In the genomic region with DNA sequence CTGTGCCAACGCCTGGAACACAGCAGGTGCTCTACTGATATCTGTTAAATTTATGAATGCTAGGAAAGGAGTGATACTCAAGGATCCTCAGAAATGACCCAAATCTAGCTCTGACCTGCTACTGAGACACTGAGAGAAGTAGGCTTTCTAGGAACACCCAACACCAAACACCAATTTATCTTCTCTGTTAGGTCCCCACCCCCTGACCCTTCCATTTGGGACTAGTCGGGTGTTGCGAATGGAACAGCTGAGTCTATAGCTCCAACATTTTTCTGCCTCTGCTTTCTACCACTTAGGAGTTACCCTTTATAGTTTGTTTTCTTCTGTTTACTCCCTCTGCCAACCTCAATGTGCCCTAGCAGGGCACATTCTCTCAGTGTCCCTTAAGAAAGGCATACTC, we compare ENCODE assay signal across 23 cellular contexts. TPM values are rescaled to one million over a fixed set of nuclear protein-coding genes. Genes with fewer than 3 reads are reported as not detected.
DNase-seq lines count a peak whose midpoint lies in the region; ATAC-seq, FAIRE-seq and TF ChIP-seq lines count a peak whose summit lies in the region.
"Had no signal": no experiment of that assay in that cellular context is flagged by ENCODE, and none has a peak within 500 bp of the region (broad histone marks: within the 10 kb centered on the region; RNA-seq: fewer than 3 reads in every experiment).

No MANE protein-coding gene starts in this region.

- peaks cover 52% of the 10 kb centered on the region; the same call in 2 of the 3 replicates for H3K79me2 ChIP-seq in K562 (ENCODE audit: control insufficient read depth, insufficient read depth, low read length)

- DNase-seq in activated naive CD4-positive, alpha-beta T cell treated with Interleukin-2 at 50 U/mL for 16 hours = no peak
- DNase-seq in K562 (ENCODE audit: extremely low read depth in 1 of 4, low spot score in 3 of 4) (peak in 1 of 4 experiments; percentile 35), esophagus muscularis mucosa (ENCODE audit: extremely low spot score) (no peak), NCI-H2107 treated with DMSO at 0.1 percent for 48 hours (lab: John Stamatoyannopoulos, UW; ENCODE audit: unreplicated experiment) (no peak)
- no peak for DNase-seq in stimulated activated CD4-positive, alpha-beta T cell treated with anti-CD3 and anti-CD28 coated beads, Interleukin-1b, Interleukin-23, amount 100 ng/mL, for 48 hours
- DNase-seq: activated CD8-positive, alpha-beta memory T cell treated with anti-CD3 and anti-CD28 coated beads, Interleukin-2, amount 10 ng/mL, durations not matched to agents 7 days and 5 days; activated gamma-delta T cell; anterior cingulate cortex; DMS 273 treated with DMSO at 0.1 percent for 48 hours; foreskin melanocyte; mucosa of descending colon; NCI-H1048; NCI-H1930; NCI-H345; NCI-H774; stimulated activated CD4-positive, alpha-beta T cell treated with anti-CD3 and anti-CD28 coated beads, Interleukin-12 subunit alpha, Interleukin-12 subunit beta, amount 100 ng/mL, for 4 hours had no signal

- CTCF ChIA-PET in K562 (lab: Yijun Ruan, JAX; ENCODE audit: low intra/inter-chr PET ratio) = no interaction called here

- no peak overlapping the region for H3K9ac ChIP-seq in K562 (ENCODE audit: insufficient read depth in 1 of 2, low read depth in 2 of 2, low read length in 2 of 2)
- H3K9ac ChIP-seq: BLaER1 had no signal

- peak overlapping the region; percentile 73 for H3K27ac Mint-ChIP-seq in activated naive CD4-positive, alpha-beta T cell treated with anti-CD3 and anti-CD28 coated beads, Interleukin-2, amount 50 U/mL, for 24 hours
- H3K27ac Mint-ChIP-seq: activated CD8-positive, alpha-beta memory T cell treated with anti-CD3 and anti-CD28 coated beads, Interleukin-2, amount 10 ng/mL, durations not matched to agents 7 days and 5 days had no signal

- no peaks in the 10 kb centered on the region for H3K9me3 Mint-ChIP-seq in activated naive CD4-positive, alpha-beta T cell treated with anti-CD3 and anti-CD28 coated beads, Interleukin-2, amount 50 U/mL, for 24 hours

- POLR2A ChIA-PET in K562 (lab: Yijun Ruan, JAX) = interaction anchor here (0.6 to 2.7 kb wide), 4 partner anchors 9 to 110 kb away, joined by 3 to 11 read pairs (median 7); no protein-coding TSS in a partner anchor

- H3K4me3 ChIP-seq in K562 = no peak overlapping the region
- no peak overlapping the region for H3K4me3 ChIP-seq in neutrophil (ENCODE audit: low read depth in 1 of 2, low read length in 1 of 2)
- H3K4me3 ChIP-seq in esophagus muscularis mucosa = no peak overlapping the region
- H3K4me3 ChIP-seq: BLaER1, hepatocyte, mucosa of descending colon had no signal

- TF ChIP-seq CTCF in K562 (IDR thresholded peaks at IDR 0.05 in 2 of 3, conservative IDR thresholded peaks at IDR 0.05 in 1 of 3; ENCODE audit: insufficient read depth in 2 of 3, low read depth in 1 of 3, low read length in 3 of 3) (no peak), neutrophil (IDR thresholded peaks at IDR 0.05) (no peak), esophagus muscularis mucosa (IDR thresholded peaks at IDR 0.05) (no peak)

- intact Hi-C loops in K562 (cut with micrococcal nuclease) = no loop called here
- intact Hi-C loops in esophagus muscularis mucosa (cut with DNase I) = no loop called here

- H3K4me1 ChIP-seq in K562 (replicated peaks in 1 of 2; ENCODE audit: control insufficient read depth in 2 of 2, insufficient read depth in 2 of 2, low read length in 2 of 2) = peaks cover 0 to 2% of the 10 kb centered on the region in 2 experiments; a peak in 1 of 5 replicates
- peaks cover 51 to 53% of the 10 kb centered on the region in 2 experiments for H3K4me1 ChIP-seq in neutrophil (ENCODE audit: control insufficient read depth in 1 of 2, insufficient read depth in 1 of 2, low read depth in 1 of 2, low read length in 1 of 2)
- peaks cover 7 to 27% (median 16%) of the 10 kb centered on the region in 4 donors for H3K4me1 ChIP-seq in esophagus muscularis mucosa
- H3K4me1 ChIP-seq: BLaER1 had no signal

- no peaks in the 10 kb centered on the region for H3K9me3 ChIP-seq in K562 (replicated peaks; ENCODE audit: control insufficient read depth, insufficient read depth, low read depth, low read length)
- no peaks in the 10 kb centered on the region for H3K9me3 ChIP-seq in neutrophil
- no peaks in the 10 kb centered on the region for H3K9me3 ChIP-seq in esophagus muscularis mucosa
- H3K9me3 ChIP-seq: BLaER1, mucosa of descending colon had no signal

- TF ChIP-seq EP300 in K562 (IDR thresholded peaks at IDR 0.05; ENCODE audit: low read length) (no peak), esophagus muscularis mucosa (IDR thresholded peaks at IDR 0.05) (no peak)

- H3K4me1 Mint-ChIP-seq in activated naive CD4-positive, alpha-beta T cell treated with anti-CD3 and anti-CD28 coated beads, Interleukin-2, amount 50 U/mL, for 24 hours = peaks cover 92% of the 10 kb centered on the region

- H3K4me3 Mint-ChIP-seq in activated naive CD4-positive, alpha-beta T cell treated with anti-CD3 and anti-CD28 coated beads, Interleukin-2, amount 50 U/mL, for 24 hours = no peak overlapping the region
- H3K4me3 Mint-ChIP-seq: activated CD8-positive, alpha-beta memory T cell treated with anti-CD3 and anti-CD28 coated beads, Interleukin-2, amount 10 ng/mL, durations not matched to agents 7 days and 5 days had no signal

- H3K9me1 ChIP-seq in K562 (ENCODE audit: control insufficient read depth, insufficient read depth, low read length) = no peaks in the 10 kb centered on the region

- TF ChIP-seq POLR2A in K562 (conservative IDR thresholded peaks at IDR 0.05) (no peak), esophagus muscularis mucosa (IDR thresholded peaks at IDR 0.05; ENCODE audit: low read depth) (no peak)

- WGBS in K562 (ENCODE audit: insufficient coverage, low coverage, missing lambda C conversion rate) = 19% methylated on average over 3 of the region's 3 CpGs
- WGBS in esophagus muscularis mucosa = 80% methylated on average over 3 of the region's 3 CpGs

- H2AFZ ChIP-seq in K562 (ENCODE audit: low read depth, low read length) = no peak overlapping the region
- H2AFZ ChIP-seq: hepatocyte had no signal

- no peaks in the 10 kb centered on the region for H3K36me3 Mint-ChIP-seq in activated naive CD4-positive, alpha-beta T cell treated with anti-CD3 and anti-CD28 coated beads, Interleukin-2, amount 50 U/mL, for 24 hours

- H3K27me3 Mint-ChIP-seq in activated naive CD4-positive, alpha-beta T cell treated with anti-CD3 and anti-CD28 coated beads, Interleukin-2, amount 50 U/mL, for 24 hours = no peaks in the 10 kb centered on the region
- H3K27me3 Mint-ChIP-seq: activated CD8-positive, alpha-beta memory T cell treated with anti-CD3 and anti-CD28 coated beads, Interleukin-2, amount 10 ng/mL, durations not matched to agents 7 days and 5 days had no signal

- H4K20me1 ChIP-seq in K562 (replicated peaks; ENCODE audit: control insufficient read depth, insufficient read depth, low read length) = peaks cover 4% of the 10 kb centered on the region

- H3K36me3 ChIP-seq in K562 (ENCODE audit: control insufficient read depth, insufficient read depth, low read length) (no peaks in the 10 kb centered on the region), neutrophil (no peaks in the 10 kb centered on the region), esophagus muscularis mucosa (no peaks in the 10 kb centered on the region)

- TF ChIP-seq RAD21 in K562 (CRISPR knock-in tag; conservative IDR thresholded peaks at IDR 0.05 in 1 of 2, IDR thresholded peaks at IDR 0.05 in 1 of 2) = no peak

- in situ Hi-C loops in K562 (cut with MboI) = no loop called here

- H3K27me3 ChIP-seq in K562 (ENCODE audit: control insufficient read depth in 2 of 2, insufficient read depth in 2 of 2, low read length in 2 of 2) (no peaks in the 10 kb centered on the region), neutrophil (no peaks in the 10 kb centered on the region), esophagus muscularis mucosa (no peaks in the 10 kb centered on the region)
- H3K27me3 ChIP-seq: BLaER1, hepatocyte had no signal

- peak; percentile 54 for ATAC-seq in K562
- ATAC-seq: activated CD8-positive, alpha-beta memory T cell treated with anti-CD3 and anti-CD28 coated beads, Interleukin-2, amount 10 ng/mL, durations not matched to agents 7 days and 5 days; mucosa of descending colon; Right ventricle myocardium inferior had no signal

- BruUV-seq in K562 (replicated peaks; lab: Mats Ljungman, UMichigan) = no TSS peak

- H3K27ac ChIP-seq in K562 (ENCODE audit: extremely low read depth, low read depth, low read length) = no peak overlapping the region
- peak overlapping the region; percentile 63 for H3K27ac ChIP-seq in neutrophil
- H3K27ac ChIP-seq in esophagus muscularis mucosa (replicated peaks in 1 of 4) = no peak overlapping the region
- H3K27ac ChIP-seq: BLaER1, hepatocyte had no signal

- FAIRE-seq in K562 (lab: Jason Lieb, UNC) = no peak
- FAIRE-seq: islet of Langerhans had no signal

- no peak overlapping the region for H3K4me2 ChIP-seq in K562 (ENCODE audit: insufficient read depth, low read length)
- H3K4me2 ChIP-seq: BLaER1, hepatocyte had no signal

RNA-seq across cellular contexts. Expression of a gene that starts 24.0 kb away (rescaled TPM):
- polyA plus RNA-seq in PFSK-1 (2012; ENCODE audit: insufficient read length, low read depth) = 429 TPM
- 182 and 323 TPM in 2 replicates for total RNA-seq in K562 (2011; cell fraction: chromatin; rRNA removed; ENCODE audit: low replicate concordance)
- total RNA-seq in K562 (2011; cell fraction: nucleolus; rRNA removed) = 205 and 207 TPM in 2 replicates
- 200 and 207 TPM in 2 replicates for total RNA-seq in K562 (2011; cell fraction: nucleoplasm; rRNA removed)
- total RNA-seq in K562 (2014; rRNA removed) (54.4 and 83.8 TPM in 2 replicates), K562 (2014; rRNA removed; fragmentation: Illumina TruSeq; extraction: Trizol) (39.7 and 42.2 TPM in 2 replicates), K562 (2015; rRNA removed; fragmentation: Illumina TruSeq; extraction: Trizol) (41.9 and 42.1 TPM in 2 replicates), K562 (2021) (102 and 105 TPM in 2 replicates), esophagus muscularis mucosa (100 to 1,000 TPM in 2 of 4 donors, 10 to 100 TPM in 2; 23.0 to 148 (median 99.9) TPM)
- polyA plus RNA-seq in K562 (2011; rRNA removed) (72.9 and 80.0 TPM in 2 replicates), K562 (2014; fragmentation: Illumina TruSeq; extraction: Trizol) (68.6 and 69.8 TPM in 2 replicates), K562 (2014; fragmentation: Nextera tagmentation; extraction: Ambion mirVana) (10 to 100 TPM; 45.5 to 56.0 TPM), K562 (2014; rRNA removed) (56.0 and 65.2 TPM in 2 replicates)
- 124 and 164 TPM in 2 replicates for polyA plus RNA-seq in K562 (2011; cell fraction: cytosol; rRNA removed)
- 322 and 336 TPM in 2 replicates for polyA plus RNA-seq in K562 (2011; cell fraction: nucleus; rRNA removed)
- 98.9 and 128 TPM in 2 replicates for polyA plus RNA-seq in K562 (2012)
- polyA minus RNA-seq in K562 (2011; rRNA and poly(A)+ RNA removed) = 46.6 and 66.8 TPM in 2 replicates
- polyA minus RNA-seq in K562 (2011; cell fraction: cytosol; rRNA and poly(A)+ RNA removed) = 46.7 and 82.3 TPM in 2 replicates
- 66.4 and 92.3 TPM in 2 replicates for polyA minus RNA-seq in K562 (2011; cell fraction: nucleus; rRNA and poly(A)+ RNA removed)

RNA-seq across cellular contexts. Expression of a gene that starts 24.0 kb away (rescaled TPM):
- 27.7 TPM for polyA plus RNA-seq in PFSK-1 (2012; ENCODE audit: insufficient read length, low read depth)
- total RNA-seq in K562 (2011; cell fraction: chromatin; rRNA removed; ENCODE audit: low replicate concordance) = 81.9 and 147 TPM in 2 replicates
- total RNA-seq in K562 (2011; cell fraction: nucleolus; rRNA removed) = 22.5 and 28.8 TPM in 2 replicates
- total RNA-seq in K562 (2011; cell fraction: nucleoplasm; rRNA removed) = 55.1 and 69.2 TPM in 2 replicates
- total RNA-seq in K562 (2014; rRNA removed) (33.9 and 40.8 TPM in 2 replicates), K562 (2014; rRNA removed; fragmentation: Illumina TruSeq; extraction: Trizol) (73.3 and 78.7 TPM in 2 replicates), K562 (2015; rRNA removed; fragmentation: Illumina TruSeq; extraction: Trizol) (76.5 and 76.8 TPM in 2 replicates), K562 (2021) (120 TPM in 2 replicates), esophagus muscularis mucosa (10 to 100 TPM; 21.0 to 30.6 (median 24.0) TPM)
- polyA plus RNA-seq in K562 (2011; rRNA removed) (123 and 144 TPM in 2 replicates), K562 (2014; fragmentation: Illumina TruSeq; extraction: Trizol) (133 and 162 TPM in 2 replicates), K562 (2014; fragmentation: Nextera tagmentation; extraction: Ambion mirVana) (1 to 10 TPM; 5.0 to 10.0 TPM), K562 (2014; rRNA removed) (49.1 and 57.9 TPM in 2 replicates)
- polyA plus RNA-seq in K562 (2011; cell fraction: cytosol; rRNA removed) = 165 and 176 TPM in 2 replicates
- polyA plus RNA-seq in K562 (2011; cell fraction: nucleus; rRNA removed) = 127 and 133 TPM in 2 replicates
- polyA plus RNA-seq in K562 (2012) = 53.2 and 59.8 TPM in 2 replicates
- 309 and 312 TPM in 2 replicates for polyA minus RNA-seq in K562 (2011; rRNA and poly(A)+ RNA removed)
- polyA minus RNA-seq in K562 (2011; cell fraction: cytosol; rRNA and poly(A)+ RNA removed) = 61.7 and 71.5 TPM in 2 replicates
- polyA minus RNA-seq in K562 (2011; cell fraction: nucleus; rRNA and poly(A)+ RNA removed) = 23.6 and 40.4 TPM in 2 replicates

RNA-seq across cellular contexts. Expression of a gene that starts 25.1 kb away (rescaled TPM):
- polyA plus RNA-seq in PFSK-1 (2012; ENCODE audit: insufficient read length, low read depth) = 10.2 TPM
- 15.2 and 38.2 TPM in 2 replicates for total RNA-seq in K562 (2011; cell fraction: chromatin; rRNA removed; ENCODE audit: low replicate concordance)
- total RNA-seq in K562 (2011; cell fraction: nucleolus; rRNA removed) = 39.1 and 46.2 TPM in 2 replicates
- 21.6 and 29.9 TPM in 2 replicates for total RNA-seq in K562 (2011; cell fraction: nucleoplasm; rRNA removed)
- total RNA-seq in K562 (2014; rRNA removed) (5.3 and 6.4 TPM in 2 replicates), K562 (2014; rRNA removed; fragmentation: Illumina TruSeq; extraction: Trizol) (2.0 and 2.8 TPM in 2 replicates), K562 (2015; rRNA removed; fragmentation: Illumina TruSeq; extraction: Trizol) (1.5 and 3.4 TPM in 2 replicates), K562 (2021) (7.2 and 9.6 TPM in 2 replicates), esophagus muscularis mucosa (1 to 10 TPM; 2.6 to 5.0 (median 2.9) TPM)
- polyA plus RNA-seq in K562 (2011; rRNA removed) (11.4 and 12.2 TPM in 2 replicates), K562 (2014; fragmentation: Illumina TruSeq; extraction: Trizol) (3.0 and 3.6 TPM in 2 replicates), K562 (2014; fragmentation: Nextera tagmentation; extraction: Ambion mirVana) (1 to 10 TPM; 1.6 to 4.6 TPM), K562 (2014; rRNA removed) (6.8 and 8.4 TPM in 2 replicates)
- 16.4 and 27.9 TPM in 2 replicates for polyA plus RNA-seq in K562 (2011; cell fraction: cytosol; rRNA removed)
- polyA plus RNA-seq in K562 (2011; cell fraction: nucleus; rRNA removed) = 79.8 and 97.3 TPM in 2 replicates
- 9.4 and 16.3 TPM in 2 replicates for polyA plus RNA-seq in K562 (2012)
- polyA minus RNA-seq in K562 (2011; rRNA and poly(A)+ RNA removed) = 1.6 and 3.6 TPM in 2 replicates
- polyA minus RNA-seq in K562 (2011; cell fraction: cytosol; rRNA and poly(A)+ RNA removed) = 4.5 and 7.3 TPM in 2 replicates
- polyA minus RNA-seq in K562 (2011; cell fraction: nucleus; rRNA and poly(A)+ RNA removed) = 11.2 and 12.4 TPM in 2 replicates

RNA-seq across cellular contexts. Expression of a gene that starts 58.4 kb away (rescaled TPM):
- polyA plus RNA-seq in PFSK-1 (2012; ENCODE audit: insufficient read length, low read depth) = 33.4 TPM
- total RNA-seq in K562 (2011; cell fraction: chromatin; rRNA removed; ENCODE audit: low replicate concordance) = 52.4 and 75.5 TPM in 2 replicates
- total RNA-seq in K562 (2011; cell fraction: nucleolus; rRNA removed) = 59.4 and 63.0 TPM in 2 replicates
- 55.7 and 62.0 TPM in 2 replicates for total RNA-seq in K562 (2011; cell fraction: nucleoplasm; rRNA removed)
- 45.0 and 59.4 TPM in 2 replicates for total RNA-seq in K562 (2014; rRNA removed)
- total RNA-seq in K562 (2014; rRNA removed; fragmentation: Illumina TruSeq; extraction: Trizol) = 41.0 and 41.8 TPM in 2 replicates
- total RNA-seq in K562 (2015; rRNA removed; fragmentation: Illumina TruSeq; extraction: Trizol) = 34.1 and 34.7 TPM in 2 replicates
- total RNA-seq in K562 (2021) = 47.1 and 52.5 TPM in 2 replicates
- 72.2 and 76.3 TPM in 2 replicates for polyA plus RNA-seq in K562 (2011; rRNA removed)
- polyA plus RNA-seq in K562 (2011; cell fraction: cytosol; rRNA removed) = 84.5 and 124 TPM in 2 replicates
- polyA plus RNA-seq in K562 (2011; cell fraction: nucleus; rRNA removed) = 63.6 and 64.2 TPM in 2 replicates
- 27.4 and 33.4 TPM in 2 replicates for polyA plus RNA-seq in K562 (2012)
- polyA plus RNA-seq in K562 (2014; fragmentation: Illumina TruSeq; extraction: Trizol) = 48.0 and 51.9 TPM in 2 replicates
- 10 to 100 TPM; 11.5 to 13.9 TPM for polyA plus RNA-seq in K562 (2014; fragmentation: Nextera tagmentation; extraction: Ambion mirVana)
- 84.8 and 94.6 TPM in 2 replicates for polyA plus RNA-seq in K562 (2014; rRNA removed)
- polyA minus RNA-seq in K562 (2011; rRNA and poly(A)+ RNA removed) = 45.8 and 53.4 TPM in 2 replicates
- polyA minus RNA-seq in K562 (2011; cell fraction: cytosol; rRNA and poly(A)+ RNA removed) = 19.5 and 21.2 TPM in 2 replicates
- 21.2 and 21.4 TPM in 2 replicates for polyA minus RNA-seq in K562 (2011; cell fraction: nucleus; rRNA and poly(A)+ RNA removed)
- total RNA-seq in esophagus muscularis mucosa = 10 to 100 TPM; 25.3 to 63.3 (median 32.7) TPM

RNA-seq across cellular contexts. Expression of a gene that starts 58.5 kb away (rescaled TPM):
- 377 TPM for polyA plus RNA-seq in PFSK-1 (2012; ENCODE audit: insufficient read length, low read depth)
- 8.1 and 30.8 TPM in 2 replicates for total RNA-seq in K562 (2011; cell fraction: chromatin; rRNA removed; ENCODE audit: low replicate concordance)
- 77.2 and 84.6 TPM in 2 replicates for total RNA-seq in K562 (2011; cell fraction: nucleolus; rRNA removed)
- total RNA-seq in K562 (2011; cell fraction: nucleoplasm; rRNA removed) = 53.4 and 57.0 TPM in 2 replicates
- total RNA-seq in K562 (2014; rRNA removed) (422 and 571 TPM in 2 replicates), K562 (2014; rRNA removed; fragmentation: Illumina TruSeq; extraction: Trizol) (46.5 and 50.1 TPM in 2 replicates), K562 (2015; rRNA removed; fragmentation: Illumina TruSeq; extraction: Trizol) (137 and 139 TPM in 2 replicates), K562 (2021) (217 and 226 TPM in 2 replicates), esophagus muscularis mucosa (100 to 1,000 TPM; 159 to 360 (median 263) TPM)
- polyA plus RNA-seq in K562 (2011; rRNA removed) (179 and 193 TPM in 2 replicates), K562 (2014; fragmentation: Illumina TruSeq; extraction: Trizol) (31.8 and 117 TPM in 2 replicates), K562 (2014; fragmentation: Nextera tagmentation; extraction: Ambion mirVana) (100 to 1,000 TPM; 635 to 741 TPM), K562 (2014; rRNA removed) (433 and 559 TPM in 2 replicates)
- 657 and 854 TPM in 2 replicates for polyA plus RNA-seq in K562 (2011; cell fraction: cytosol; rRNA removed)
- 234 and 309 TPM in 2 replicates for polyA plus RNA-seq in K562 (2011; cell fraction: nucleus; rRNA removed)
- polyA plus RNA-seq in K562 (2012) = 288 and 480 TPM in 2 replicates
- 18.5 and 28.9 TPM in 2 replicates for polyA minus RNA-seq in K562 (2011; rRNA and poly(A)+ RNA removed)
- 43.7 and 68.4 TPM in 2 replicates for polyA minus RNA-seq in K562 (2011; cell fraction: cytosol; rRNA and poly(A)+ RNA removed)
- 21.0 and 24.8 TPM in 2 replicates for polyA minus RNA-seq in K562 (2011; cell fraction: nucleus; rRNA and poly(A)+ RNA removed)
